ENCODE assay signal across 24 cellular contexts in genomic region chr15:56293495-56294292, GRCh38. TPM values are rescaled to one million over a fixed set of nuclear protein-coding genes. Genes with fewer than 3 reads are reported as not detected.
A peak's percentile ranks its signal among the peaks of the same experiment; 100 is the strongest.
DNase-seq lines count a peak whose midpoint lies in the region; ATAC-seq, FAIRE-seq and TF ChIP-seq lines count a peak whose summit lies in the region.
"Had no signal": no experiment of that assay in that cellular context is flagged by ENCODE, and none has a peak within 500 bp of the region (broad histone marks: within the 10 kb centered on the region; RNA-seq: fewer than 3 reads in every experiment).

No MANE protein-coding gene starts in this region.

- H3K18ac ChIP-seq in IMR-90 (ENCODE audit: low read depth, low read length): no peak overlapping the region
- H3K18ac ChIP-seq in H1 (ENCODE audit: extremely low read depth, low read length): no peak overlapping the region

- dilution Hi-C loops in IMR-90 (cut with HindIII; ENCODE audit: low sequenced_read_pairs, unreplicated experiment): no loop called here

- H3K79me1 ChIP-seq in IMR-90 (ENCODE audit: low read depth in 1 of 2, low read length in 2 of 2) (no peaks in the 10 kb centered on the region), H1 (ENCODE audit: low read depth, low read length) (no peaks in the 10 kb centered on the region)

- TF ChIP-seq RAD21 in IMR-90 (IDR thresholded peaks at IDR 0.05; ENCODE audit: low read length): no peak
- no peak for TF ChIP-seq RAD21 in H1 (IDR thresholded peaks at IDR 0.05 in 1 of 2, conservative IDR thresholded peaks at IDR 0.05 in 1 of 2; ENCODE audit: low read depth in 2 of 2, low read length in 2 of 2)

- no TSS peak for BruUV-seq in IMR-90 (replicated peaks; lab: Mats Ljungman, UMichigan)

- H3K27me3 Mint-ChIP-seq in CD4-positive, alpha-beta T cell: no peaks in the 10 kb centered on the region
- H3K27me3 Mint-ChIP-seq: IgD-negative memory B cell had no signal

- H3K4me1 Mint-ChIP-seq in CD4-positive, alpha-beta T cell (ENCODE audit: low read depth): no peaks in the 10 kb centered on the region
- H3K4me1 Mint-ChIP-seq: CD8-positive, alpha-beta memory T cell had no signal

- H3K4me1 ChIP-seq in IMR-90 (ENCODE audit: control insufficient read depth, insufficient read depth, low read length) (no peaks in the 10 kb centered on the region), H1 (replicated peaks in 1 of 4; ENCODE audit: control insufficient read depth in 3 of 4, insufficient read depth in 4 of 4, low read length in 3 of 4) (peaks cover 0 to 3% (median 0%) of the 10 kb centered on the region in 4 experiments; a peak in 1 of 7 replicates)

- no peak overlapping the region for H2BK20ac ChIP-seq in IMR-90 (ENCODE audit: low read depth, low read length)
- H2BK20ac ChIP-seq in H1 (ENCODE audit: low read length): 0 out of 2 replicates have a peak overlapping the region, but pooled peaks have one; percentile 26

- H3K4me2 ChIP-seq in IMR-90 (ENCODE audit: low read depth, low read length) (no peak overlapping the region), H1 (ENCODE audit: insufficient read depth in 1 of 2, low read depth in 2 of 2, low read length in 2 of 2) (no peak overlapping the region)

- H3K9me1 ChIP-seq in IMR-90 (ENCODE audit: insufficient read depth, low read length): no peaks in the 10 kb centered on the region

- no peak overlapping the region for H2BK120ac ChIP-seq in IMR-90 (ENCODE audit: low read depth, low read length)
- H2BK120ac ChIP-seq in H1 (replicated peaks; ENCODE audit: low read depth, low read length): no peak overlapping the region

- DNase-seq in IMR-90: no peak
- DNase-seq in H1 (ENCODE audit: low read depth in 1 of 2, low spot score in 2 of 2): no peak
- no peak for DNase-seq in AML-193 (lab: John Stamatoyannopoulos, UW)
- no peak for DNase-seq in Ammon's horn (ENCODE audit: low spot score)
- DNase-seq in CD4-positive, alpha-beta T cell: no peak
- DNase-seq: ACHN; C1 segment of cervical spinal cord; CD8-positive, alpha-beta memory T cell; DMS53; GF-D8; HFFc6; Kasumi-1; NCI-H1694; NCI-H2081 treated with DMSO at 0.1 percent for 48 hours; NCI-H2171 treated with DMSO at 0.1 percent for 48 hours; NCI-H526; PC-3; RPMI8226; SHP77 had no signal

- TF ChIP-seq POLR2A in IMR-90 (IDR thresholded peaks at IDR 0.05; ENCODE audit: low read depth, low read length): no peak
- no peak for TF ChIP-seq POLR2A in H1 (IDR thresholded peaks at IDR 0.05; ENCODE audit: control extremely low read depth in 1 of 2, low read depth in 2 of 2, low read length in 2 of 2)

- H2BK5ac ChIP-seq in IMR-90 (ENCODE audit: low read depth, low read length, poor library complexity, severe bottlenecking) (no peak overlapping the region), H1 (ENCODE audit: low read depth, low read length) (no peak overlapping the region)

- no peak overlapping the region for H2AK5ac ChIP-seq in IMR-90 (ENCODE audit: low read depth, low read length)
- no peak overlapping the region for H2AK5ac ChIP-seq in H1 (ENCODE audit: low read depth, low read length)

- no peak overlapping the region for H3K27ac Mint-ChIP-seq in CD4-positive, alpha-beta T cell
- H3K27ac Mint-ChIP-seq: CD8-positive, alpha-beta memory T cell; HFFc6; IgD-negative memory B cell; T-helper 1 cell treated with Interleukin-12 subunit alpha and Interleukin-12 subunit beta and Interleukin-4 antibody, amounts not matched to agents 30 μg/mL and 1 μg/mL, for 36 hours had no signal

- TF ChIP-seq CTCF in IMR-90 (conservative IDR thresholded peaks at IDR 0.05; ENCODE audit: low read depth, low read length): no peak
- no peak for TF ChIP-seq CTCF in H1 (IDR thresholded peaks at IDR 0.05; ENCODE audit: control extremely low read depth in 1 of 3, insufficient read depth in 1 of 3, low read depth in 1 of 3, low read length in 3 of 3)
- TF ChIP-seq CTCF in CD4-positive, alpha-beta T cell (IDR thresholded peaks at IDR 0.05): no peak

- H3K4ac ChIP-seq in IMR-90 (ENCODE audit: low read depth, low read length) (no peak overlapping the region), H1 (replicated peaks; ENCODE audit: insufficient read length, low read depth, low read length) (no peak overlapping the region)

- H4K91ac ChIP-seq in IMR-90 (ENCODE audit: insufficient read depth, low read depth, low read length): no peak overlapping the region
- no peak overlapping the region for H4K91ac ChIP-seq in H1 (replicated peaks; ENCODE audit: insufficient read length, low read length)

- H3K36me3 ChIP-seq in IMR-90 (ENCODE audit: control insufficient read depth, insufficient read depth, low read length) (no peaks in the 10 kb centered on the region), H1 (ENCODE audit: control insufficient read depth in 2 of 4, insufficient read depth in 4 of 4, low read length in 3 of 4) (no peaks in the 10 kb centered on the region)

- no peak overlapping the region for H3K56ac ChIP-seq in IMR-90 (ENCODE audit: extremely low read depth, insufficient read depth, low read length)
- H3K56ac ChIP-seq in H1 (replicated peaks; ENCODE audit: insufficient read length, low read depth, low read length): no peak overlapping the region

- no peaks in the 10 kb centered on the region for H3K79me2 ChIP-seq in H1 (ENCODE audit: control insufficient read depth in 1 of 2, insufficient read depth in 2 of 2, low read length in 2 of 2)

- WGBS in IMR-90 (ENCODE audit: extremely low coverage in 2 of 2, insufficient read length in 1 of 2), 2 experiments: no CpG with 5 or more reads among the region's 5 CpGs
- WGBS in H1 (ENCODE audit: extremely low coverage in 1 of 2, insufficient coverage in 1 of 2, insufficient read length in 1 of 2, insufficient replicate concordance in 2 of 2, low coverage in 1 of 2, low lambda C conversion rate in 2 of 2, missing lambda C conversion rate in 1 of 2), 2 experiments: 88% methylated on average over 5 of the region's 5 CpGs; no CpG with 5 or more reads in 1 of the 2 experiments

- in situ Hi-C loops in IMR-90 (cut with MboI; ENCODE audit: low sequenced_read_pairs): no loop called here

- H3K9ac ChIP-seq in IMR-90 (ENCODE audit: low read depth, low read length): no peak overlapping the region
- H3K9ac ChIP-seq in H1 (replicated peaks in 1 of 4; ENCODE audit: extremely low read depth in 1 of 4, low read depth in 3 of 4, low read length in 3 of 4): no peak overlapping the region

- H2BK12ac ChIP-seq in H1 (ENCODE audit: low read depth, low read length): no peak overlapping the region; the same call in 1 of the 2 replicates

- no peak overlapping the region for H2BK15ac ChIP-seq in IMR-90 (ENCODE audit: low read depth, low read length)
- no peak overlapping the region for H2BK15ac ChIP-seq in H1 (ENCODE audit: low read length)

- CTCF ChIA-PET in IMR-90 (lab: Yijun Ruan, JAX) (interaction anchor here (0.7 kb wide), 1 partner anchor 15 kb away, joined by 6 read pairs; no protein-coding TSS in a partner anchor), H1 (lab: Charles Lee; ENCODE audit: partially characterized antibody) (interaction anchor here (0.6 to 4.6 kb wide), 5 partner anchors 8 to 135 kb away, joined by 3 to 16 read pairs (median 3); no protein-coding TSS in a partner anchor)
- CTCF ChIA-PET in CD4-positive, alpha-beta T cell (lab: Charles Lee): no interaction called here

- peak overlapping the region; percentile 51 for H2AFZ ChIP-seq in IMR-90 (replicated peaks; ENCODE audit: low read length, poor library complexity)
- H2AFZ ChIP-seq in H1 (ENCODE audit: low read length): no peak overlapping the region

- FAIRE-seq in H1 (lab: Jason Lieb, UNC): no peak
- FAIRE-seq: H54 had no signal

- H3K23ac ChIP-seq in IMR-90 (ENCODE audit: low read depth, low read length): no peak overlapping the region
- H3K23ac ChIP-seq in H1 (ENCODE audit: insufficient read length): no peak overlapping the region

- H4K20me1 ChIP-seq in IMR-90 (ENCODE audit: insufficient read depth, low read length) (no peaks in the 10 kb centered on the region), H1 (replicated peaks in 1 of 2; ENCODE audit: control insufficient read depth in 1 of 2, insufficient read depth in 2 of 2, low read length in 2 of 2) (no peaks in the 10 kb centered on the region)

- TF ChIP-seq EP300 in H1 (IDR thresholded peaks at IDR 0.05; ENCODE audit: borderline replicate concordance in 1 of 2, low read depth in 2 of 2, low read length in 2 of 2): no peak

- ATAC-seq in GM21717 (IDR thresholded peaks at IDR 0.05; ENCODE audit: unreplicated experiment) (peak; percentile 58), IMR-90 (ENCODE audit: low read depth) (no peak), GM21381 (IDR thresholded peaks at IDR 0.05; ENCODE audit: unreplicated experiment) (no peak)
- ATAC-seq in CD4-positive, alpha-beta T cell (ENCODE audit: poor library complexity): no peak
- ATAC-seq: PC-3 had no signal

- no peak overlapping the region for H3K14ac ChIP-seq in IMR-90 (replicated peaks; ENCODE audit: low read depth, low read length)
- no peak overlapping the region for H3K14ac ChIP-seq in H1 (ENCODE audit: insufficient read length)

- H3K36me3 Mint-ChIP-seq in CD4-positive, alpha-beta T cell (ENCODE audit: low read depth): peaks cover 2% of the 10 kb centered on the region

- H3K27me3 ChIP-seq in IMR-90 (ENCODE audit: control insufficient read depth, insufficient read depth, low read length) (no peaks in the 10 kb centered on the region), H1 (replicated peaks in 1 of 4; ENCODE audit: control insufficient read depth in 3 of 4, extremely low read depth in 1 of 4, insufficient read depth in 3 of 4, low read length in 3 of 4) (peaks cover 0 to 1% (median 0%) of the 10 kb centered on the region in 4 experiments; a peak in 1 of 7 replicates)
- H3K27me3 ChIP-seq in CD4-positive, alpha-beta T cell (ENCODE audit: control insufficient read depth, insufficient read depth, low read length): no peaks in the 10 kb centered on the region

- H3K9me3 Mint-ChIP-seq in CD4-positive, alpha-beta T cell: peaks cover 5% of the 10 kb centered on the region

- no peak overlapping the region for H3K4me3 ChIP-seq in IMR-90 (ENCODE audit: insufficient read depth, low read depth, low read length)
- no peak overlapping the region for H3K4me3 ChIP-seq in H1 (ENCODE audit: extremely low read depth in 1 of 4, insufficient read depth in 2 of 4, low read depth in 3 of 4, low read length in 4 of 4)

- H3K9me3 ChIP-seq in IMR-90 (ENCODE audit: control insufficient read depth, insufficient read depth, low read length) (peaks cover 2% of the 10 kb centered on the region; the same call in 1 of the 2 replicates), H1 (ENCODE audit: insufficient read depth in 2 of 2, low read depth in 1 of 2, low read length in 1 of 2) (no peaks in the 10 kb centered on the region)
- H3K9me3 ChIP-seq in CD4-positive, alpha-beta T cell (ENCODE audit: control insufficient read depth, low read length): peaks cover 10% of the 10 kb centered on the region

- H3K27ac ChIP-seq in IMR-90 (ENCODE audit: insufficient read depth, low read length): no peak overlapping the region
- no peak overlapping the region for H3K27ac ChIP-seq in H1 (ENCODE audit: low read depth, low read length)
- no peak overlapping the region for H3K27ac ChIP-seq in CD4-positive, alpha-beta T cell (ENCODE audit: low read depth, low read length)

- intact Hi-C loops in IMR-90 (cut with micrococcal nuclease): no loop called here
- intact Hi-C loops in CD4-positive, alpha-beta T cell (cut with DNase I, micrococcal nuclease): no loop called here

- H2AK9ac ChIP-seq in IMR-90 (replicated peaks; ENCODE audit: low read depth, low read length, poor library complexity): no peak overlapping the region

- POLR2A ChIA-PET in IMR-90 (lab: Charles Lee; ENCODE audit: unreplicated experiment): no interaction called here
- POLR2A ChIA-PET in H1 (lab: Charles Lee; ENCODE audit: partially characterized antibody): no interaction called here
- POLR2A ChIA-PET in CD4-positive, alpha-beta T cell (lab: Charles Lee): no interaction called here

- no peak overlapping the region for H4K5ac ChIP-seq in IMR-90 (ENCODE audit: low read depth, low read length)
- H4K5ac ChIP-seq in H1 (ENCODE audit: insufficient read length, low read depth, low read length): no peak overlapping the region

- no peak overlapping the region for H3K4me3 Mint-ChIP-seq in CD4-positive, alpha-beta T cell
- H3K4me3 Mint-ChIP-seq: CD8-positive, alpha-beta memory T cell; HFFc6; T-helper 1 cell treated with Interleukin-12 subunit alpha and Interleukin-12 subunit beta and Interleukin-4 antibody, amounts not matched to agents 30 μg/mL and 1 μg/mL, for 36 hours had no signal

- no peaks in the 10 kb centered on the region for H3K23me2 ChIP-seq in H1 (ENCODE audit: low read depth, low read length)

- H4K8ac ChIP-seq in IMR-90 (ENCODE audit: low read depth in 2 of 2, low read length in 2 of 2) (no peak overlapping the region), H1 (ENCODE audit: extremely low read depth, insufficient read depth, low read length) (no peak overlapping the region)

RNA-seq across cellular contexts. Expression of gene RFX7, which starts 50.0 kb away (rescaled TPM):
- total RNA-seq in IMR-90 (2012; rRNA removed): 6.9 and 10.6 TPM in 2 replicates
- polyA plus RNA-seq in IMR-90 (2012; rRNA removed) (4.1 and 4.3 TPM in 2 replicates), H1 (2011; rRNA removed) (9.4 and 10.4 TPM in 2 replicates)
- polyA plus RNA-seq in IMR-90 (2012; cell fraction: cytosol; rRNA removed): 0.80 and 1.0 TPM in 2 replicates
- 3.5 and 17.0 TPM in 2 replicates for polyA plus RNA-seq in IMR-90 (2012; cell fraction: nucleus; rRNA removed; ENCODE audit: low replicate concordance)
- 40.9 and 41.9 TPM in 2 replicates for total RNA-seq in H1 (2021; fragmentation: NEBNext Ultra II Directional; extraction: Animal tissue kit (Norgen Biotek cat#: 25700))
- 8.1 TPM for polyA plus RNA-seq in H1 (2011; cell fraction: cytosol; rRNA removed)
- polyA plus RNA-seq in H1 (2011; cell fraction: nucleus; rRNA removed): 24.4 TPM
- polyA plus RNA-seq in H1 (2012, experiment 1 of 2): 11.0 to 23.2 TPM (median 16.2 TPM) in 4 replicates
- polyA plus RNA-seq in H1 (2012, experiment 2 of 2): 0.70 TPM
- 18.4 TPM for polyA plus RNA-seq in H1 (2013, experiment 1 of 2)
- 18.0 TPM for polyA plus RNA-seq in H1 (2013, experiment 2 of 2)
- 49.2 and 59.8 TPM in 2 replicates for polyA minus RNA-seq in H1 (2011; rRNA and poly(A)+ RNA removed)
- 23.7 TPM for polyA minus RNA-seq in H1 (2011; cell fraction: cytosol; rRNA and poly(A)+ RNA removed)
- 51.8 TPM for polyA minus RNA-seq in H1 (2011; cell fraction: nucleus; rRNA and poly(A)+ RNA removed)
- total RNA-seq in CD4-positive, alpha-beta T cell: 10 to 100 TPM; 22.5 to 23.6 TPM
